Comparison of ENCODE assay signal across 12 cellular contexts in the genomic region with DNA sequence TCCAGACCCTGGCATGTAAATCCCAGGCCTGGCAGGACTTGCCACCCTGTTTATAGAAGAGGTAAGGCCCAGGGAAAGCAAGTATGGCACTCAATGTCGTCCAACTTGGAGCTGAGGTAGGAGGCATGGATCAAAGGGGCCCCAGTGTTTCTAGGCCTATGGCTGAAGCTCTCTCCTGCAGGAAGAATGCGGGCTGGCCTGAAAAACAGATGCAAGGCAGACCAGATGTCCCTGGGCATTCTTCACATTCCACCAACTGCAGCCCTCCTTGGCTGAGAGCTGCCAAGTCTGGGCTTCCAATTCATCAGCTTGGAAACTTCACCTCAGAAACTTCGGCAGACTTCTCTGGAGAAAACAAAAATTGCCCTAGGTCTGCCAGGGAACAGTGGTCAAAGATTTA. TPM values are rescaled to one million over a fixed set of nuclear protein-coding genes. Genes with fewer than 3 reads are reported as not detected.
DNase-seq lines count a peak whose midpoint lies in the region; ATAC-seq and TF ChIP-seq lines count a peak whose summit lies in the region.
"Had no signal": no experiment of that assay in that cellular context is flagged by ENCODE, and none has a peak within 500 bp of the region (broad histone marks: within the 10 kb centered on the region; RNA-seq: fewer than 3 reads in every experiment).

No MANE protein-coding gene starts in this region.

- H3K27ac Mint-ChIP-seq in GM23338: peak overlapping the region; percentile 73

- peaks cover 45% of the 10 kb centered on the region for H3K4me1 Mint-ChIP-seq in GM23338

- H2AFZ ChIP-seq in GM23338: no peak overlapping the region

- H3K4me2 ChIP-seq in GM23338: peak overlapping the region; percentile 54

- TF ChIP-seq CTCF in GM23338 (conservative IDR thresholded peaks at IDR 0.05; ENCODE audit: low read depth in 2 of 2) (no peak), RWPE2 (IDR thresholded peaks at IDR 0.05; ENCODE audit: poor library complexity, severe bottlenecking) (no peak), fibroblast of villous mesenchyme (IDR thresholded peaks at IDR 0.05; ENCODE audit: insufficient read depth, low read depth, low read length) (no peak), GM13976 (IDR thresholded peaks at IDR 0.05; ENCODE audit: borderline replicate concordance, control extremely low read depth, extremely low read depth, insufficient read depth, missing control alignments) (no peak)

- in situ Hi-C loops in GM13976 (cut with MboI; ENCODE audit: low sequenced_read_pairs, unreplicated experiment): loop anchor here (25.0 kb wide), 1 partner anchor 180 kb away; a partner anchor contains a TSS

- no peaks in the 10 kb centered on the region; the same call in 1 of the 2 replicates for H3K9me2 ChIP-seq in GM23338 (ENCODE audit: insufficient read depth)

- H3K79me2 ChIP-seq in GM23338 (replicated peaks; ENCODE audit: insufficient read depth): peaks cover 20% of the 10 kb centered on the region

- H3K36me3 ChIP-seq in GM23338 (ENCODE audit: insufficient read depth) (peaks cover 15% of the 10 kb centered on the region; the same call in 1 of the 2 replicates), RWPE2 (ENCODE audit: low read depth) (peaks cover 41% of the 10 kb centered on the region)
- H3K36me3 ChIP-seq: prostate gland had no signal

- no peak overlapping the region; the same call in 2 of the 3 replicates for H3K4me3 Mint-ChIP-seq in GM23338
- H3K4me3 Mint-ChIP-seq: IgD-negative memory B cell had no signal

- H3K27me3 ChIP-seq in GM23338 (ENCODE audit: insufficient read depth) (no peaks in the 10 kb centered on the region), RWPE2 (ENCODE audit: insufficient read depth, poor library complexity, severe bottlenecking) (no peaks in the 10 kb centered on the region)

- no peaks in the 10 kb centered on the region for H4K20me1 ChIP-seq in GM23338 (replicated peaks; ENCODE audit: insufficient read depth)

- peak; percentile 95 for DNase-seq in GM23338 (ENCODE audit: low spot score)
- no peak for DNase-seq in RWPE2 (ENCODE audit: low spot score)
- peak; percentile 62 for DNase-seq in fibroblast of villous mesenchyme (ENCODE audit: low read depth)
- DNase-seq in non-pigmented ciliary epithelial cell (ENCODE audit: low read depth): peak; percentile 62
- no peak for DNase-seq in GM13976 (ENCODE audit: low spot score)
- DNase-seq in NK-92 treated with Interleukin-12 subunit alpha and Interleukin-12 subunit beta, amount 100 ng/mL, for 24 hours (lab: John Stamatoyannopoulos, UW): no peak
- DNase-seq in left lobe of liver (ENCODE audit: low spot score): no peak
- DNase-seq: activated effector memory CD4-positive, alpha-beta T cell treated with Interleukin-2 at 50 U/mL for 16 hours had no signal

- H3K27ac ChIP-seq in GM23338 (ENCODE audit: low read depth) (peak overlapping the region; percentile 97), RWPE2 (ENCODE audit: poor library complexity, severe bottlenecking) (no peak overlapping the region)
- H3K27ac ChIP-seq: prostate gland had no signal

- peaks cover 13% of the 10 kb centered on the region for H3K27me3 Mint-ChIP-seq in GM23338 (ENCODE audit: insufficient read depth, low read depth, poor library complexity)
- H3K27me3 Mint-ChIP-seq: IgD-negative memory B cell had no signal

- H3K9me3 Mint-ChIP-seq in GM23338: peaks cover 16% of the 10 kb centered on the region; the same call in 2 of the 3 replicates

- peak; percentile 87 for ATAC-seq in GM23338
- ATAC-seq in RWPE2 (ENCODE audit: low read depth): peak; percentile 35; the same call in 2 of the 3 replicates
- ATAC-seq in HG02884 (IDR thresholded peaks at IDR 0.05; ENCODE audit: unreplicated experiment): no peak
- ATAC-seq in left lobe of liver: no peak

- peaks cover 9% of the 10 kb centered on the region for H3K9me3 ChIP-seq in RWPE2 (ENCODE audit: severe bottlenecking)
- H3K9me3 ChIP-seq: prostate gland had no signal

- no peaks in the 10 kb centered on the region; the same call in 1 of the 2 replicates for H3F3A ChIP-seq in GM23338 (replicated peaks; ENCODE audit: low read depth)

- H3K4me1 ChIP-seq in GM23338 (ENCODE audit: insufficient read depth) (peaks cover 35% of the 10 kb centered on the region), RWPE2 (ENCODE audit: insufficient read depth, poor library complexity, severe bottlenecking) (peaks cover 10% of the 10 kb centered on the region)
- H3K4me1 ChIP-seq: prostate gland had no signal

- H3K36me3 Mint-ChIP-seq in GM23338 (ENCODE audit: low read depth): peaks cover 43% of the 10 kb centered on the region

- H3K4me3 ChIP-seq in GM23338 (peak overlapping the region; percentile 17; the same call in 1 of the 2 replicates), RWPE2 (ENCODE audit: severe bottlenecking) (no peak overlapping the region), fibroblast of villous mesenchyme (ENCODE audit: low read depth, low read length) (no peak overlapping the region)
- H3K4me3 ChIP-seq: lung, prostate gland had no signal

TF ChIP-seq in GM23338, 12 proteins besides CTCF, POLR2A, EP300 and RAD21 (continues in another document):
- TF ChIP-seq, protein P1, sequence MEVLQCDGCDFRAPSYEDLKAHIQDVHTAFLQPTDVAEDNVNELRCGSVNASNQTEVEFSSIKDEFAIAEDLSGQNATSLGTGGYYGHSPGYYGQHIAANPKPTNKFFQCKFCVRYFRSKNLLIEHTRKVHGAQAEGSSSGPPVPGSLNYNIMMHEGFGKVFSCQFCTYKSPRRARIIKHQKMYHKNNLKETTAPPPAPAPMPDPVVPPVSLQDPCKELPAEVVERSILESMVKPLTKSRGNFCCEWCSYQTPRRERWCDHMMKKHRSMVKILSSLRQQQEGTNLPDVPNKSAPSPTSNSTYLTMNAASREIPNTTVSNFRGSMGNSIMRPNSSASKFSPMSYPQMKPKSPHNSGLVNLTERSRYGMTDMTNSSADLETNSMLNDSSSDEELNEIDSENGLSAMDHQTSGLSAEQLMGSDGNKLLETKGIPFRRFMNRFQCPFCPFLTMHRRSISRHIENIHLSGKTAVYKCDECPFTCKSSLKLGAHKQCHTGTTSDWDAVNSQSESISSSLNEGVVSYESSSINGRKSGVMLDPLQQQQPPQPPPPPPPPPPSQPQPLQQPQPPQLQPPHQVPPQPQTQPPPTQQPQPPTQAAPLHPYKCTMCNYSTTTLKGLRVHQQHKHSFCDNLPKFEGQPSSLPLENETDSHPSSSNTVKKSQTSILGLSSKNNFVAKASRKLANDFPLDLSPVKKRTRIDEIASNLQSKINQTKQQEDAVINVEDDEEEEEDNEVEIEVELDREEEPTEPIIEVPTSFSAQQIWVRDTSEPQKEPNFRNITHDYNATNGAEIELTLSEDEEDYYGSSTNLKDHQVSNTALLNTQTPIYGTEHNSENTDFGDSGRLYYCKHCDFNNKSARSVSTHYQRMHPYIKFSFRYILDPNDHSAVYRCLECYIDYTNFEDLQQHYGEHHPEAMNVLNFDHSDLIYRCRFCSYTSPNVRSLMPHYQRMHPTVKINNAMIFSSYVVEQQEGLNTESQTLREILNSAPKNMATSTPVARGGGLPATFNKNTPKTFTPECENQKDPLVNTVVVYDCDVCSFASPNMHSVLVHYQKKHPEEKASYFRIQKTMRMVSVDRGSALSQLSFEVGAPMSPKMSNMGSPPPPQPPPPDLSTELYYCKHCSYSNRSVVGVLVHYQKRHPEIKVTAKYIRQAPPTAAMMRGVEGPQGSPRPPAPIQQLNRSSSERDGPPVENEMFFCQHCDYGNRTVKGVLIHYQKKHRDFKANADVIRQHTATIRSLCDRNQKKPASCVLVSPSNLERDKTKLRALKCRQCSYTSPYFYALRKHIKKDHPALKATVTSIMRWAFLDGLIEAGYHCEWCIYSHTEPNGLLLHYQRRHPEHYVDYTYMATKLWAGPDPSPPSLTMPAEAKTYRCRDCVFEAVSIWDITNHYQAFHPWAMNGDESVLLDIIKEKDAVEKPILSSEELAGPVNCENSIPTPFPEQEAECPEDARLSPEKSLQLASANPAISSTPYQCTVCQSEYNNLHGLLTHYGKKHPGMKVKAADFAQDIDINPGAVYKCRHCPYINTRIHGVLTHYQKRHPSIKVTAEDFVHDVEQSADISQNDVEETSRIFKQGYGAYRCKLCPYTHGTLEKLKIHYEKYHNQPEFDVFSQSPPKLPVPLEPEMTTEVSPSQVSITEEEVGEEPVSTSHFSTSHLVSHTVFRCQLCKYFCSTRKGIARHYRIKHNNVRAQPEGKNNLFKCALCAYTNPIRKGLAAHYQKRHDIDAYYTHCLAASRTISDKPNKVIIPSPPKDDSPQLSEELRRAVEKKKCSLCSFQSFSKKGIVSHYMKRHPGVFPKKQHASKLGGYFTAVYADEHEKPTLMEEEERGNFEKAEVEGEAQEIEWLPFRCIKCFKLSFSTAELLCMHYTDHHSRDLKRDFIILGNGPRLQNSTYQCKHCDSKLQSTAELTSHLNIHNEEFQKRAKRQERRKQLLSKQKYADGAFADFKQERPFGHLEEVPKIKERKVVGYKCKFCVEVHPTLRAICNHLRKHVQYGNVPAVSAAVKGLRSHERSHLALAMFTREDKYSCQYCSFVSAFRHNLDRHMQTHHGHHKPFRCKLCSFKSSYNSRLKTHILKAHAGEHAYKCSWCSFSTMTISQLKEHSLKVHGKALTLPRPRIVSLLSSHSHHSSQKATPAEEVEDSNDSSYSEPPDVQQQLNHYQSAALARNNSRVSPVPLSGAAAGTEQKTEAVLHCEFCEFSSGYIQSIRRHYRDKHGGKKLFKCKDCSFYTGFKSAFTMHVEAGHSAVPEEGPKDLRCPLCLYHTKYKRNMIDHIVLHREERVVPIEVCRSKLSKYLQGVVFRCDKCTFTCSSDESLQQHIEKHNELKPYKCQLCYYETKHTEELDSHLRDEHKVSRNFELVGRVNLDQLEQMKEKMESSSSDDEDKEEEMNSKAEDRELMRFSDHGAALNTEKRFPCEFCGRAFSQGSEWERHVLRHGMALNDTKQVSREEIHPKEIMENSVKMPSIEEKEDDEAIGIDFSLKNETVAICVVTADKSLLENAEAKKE (CRISPR knock-in tag; IDR thresholded peaks at IDR 0.05): peak; percentile 93
- no peak for TF ChIP-seq NANOG (IDR thresholded peaks at IDR 0.05; ENCODE audit: borderline replicate concordance)
- TF ChIP-seq EZH2 (IDR thresholded peaks at IDR 0.05; ENCODE audit: low read depth, unreplicated experiment): no peak

RNA-seq across cellular contexts. Expression of a gene that starts 22.2 kb away (rescaled TPM):
- 21.1 and 25.6 TPM in 2 replicates for total RNA-seq in GM23338 (2014; rRNA removed; shearing (Covaris generic))
- 47.9 and 52.7 TPM in 2 replicates for polyA plus RNA-seq in GM23338 (2016; fragmentation: Nextera tagmentation; extraction: Ambion mirVana)
- total RNA-seq in fibroblast of villous mesenchyme (17.1 and 24.2 TPM in 2 replicates), left lobe of liver (16.6 TPM)

RNA-seq across cellular contexts. Expression of a gene that starts 33.3 kb away (rescaled TPM):
- 20.6 and 27.3 TPM in 2 replicates for total RNA-seq in GM23338 (2014; rRNA removed; shearing (Covaris generic))
- 6.7 and 8.0 TPM in 2 replicates for polyA plus RNA-seq in GM23338 (2016; fragmentation: Nextera tagmentation; extraction: Ambion mirVana)
- total RNA-seq in fibroblast of villous mesenchyme (13.4 and 15.8 TPM in 2 replicates), left lobe of liver (4.2 TPM)

Comparison
In these comparisons a context has a peak if more than half of its experiments do, and no peak if none do; other contexts are left out.
1. ATAC-seq: peak in GM23338 (single experiment) and RWPE2 (single experiment); none in HG02884 (single experiment) and left lobe of liver (single experiment).
2. DNase-seq: peak in GM23338 (single experiment), fibroblast of villous mesenchyme (single experiment) and non-pigmented ciliary epithelial cell (single experiment); none in RWPE2 (single experiment), GM13976 (single experiment), NK-92 treated with Interleukin-12 subunit alpha and Interleukin-12 subunit beta, amount 100 ng/mL, for 24 hours (single experiment) and left lobe of liver (single experiment).